In genomic region chr17:77856551-77857305, GRCh38 we compare ENCODE assay signal across 16 cellular contexts.
"Had no signal": no experiment of that assay in that cellular context is flagged by ENCODE, and none has a peak within 500 bp of the region (broad histone marks: within the 10 kb centered on the region; RNA-seq: fewer than 3 reads in every experiment).

No MANE protein-coding gene starts in this region.

- H3K27me3 ChIP-seq: pancreas, thyroid gland, uterus had no signal

- H3K9me3 ChIP-seq: pancreas, thyroid gland, uterus had no signal

- H3K4me1 Mint-ChIP-seq: neural crest cell had no signal

- DNase-seq: activated CD4-positive, alpha-beta T cell treated with anti-CD3 and anti-CD28 coated beads for 48 hours; brain microvascular endothelial cell; effector memory CD4-positive, alpha-beta T cell; left cardiac atrium; mesendoderm; pancreas; thyroid gland; uterus had no signal

- H3K27me3 Mint-ChIP-seq: activated CD8-positive, alpha-beta T cell treated with anti-CD3 and anti-CD28 coated beads for 36 hours had no signal

- ATAC-seq: left cardiac atrium; pancreas; SK-N-SH treated with all-trans-retinoic acid at 6 μM for 48 hours; stimulated activated effector memory CD8-positive, alpha-beta T cell treated with anti-CD3 and anti-CD28 coated beads, Interleukin-12 subunit alpha, Interleukin-12 subunit beta, amount 100 ng/mL, for 72 hours; WTC11 had no signal

- H3K9me3 Mint-ChIP-seq: activated CD8-positive, alpha-beta T cell treated with anti-CD3 and anti-CD28 coated beads for 36 hours; immature natural killer cell had no signal

- H3K36me3 Mint-ChIP-seq: stimulated activated effector memory CD8-positive, alpha-beta T cell treated with anti-CD3 and anti-CD28 coated beads, Interleukin-12 subunit alpha, Interleukin-12 subunit beta, amount 100 ng/mL, for 72 hours; WTC11 had no signal

- H3K27ac Mint-ChIP-seq: activated CD8-positive, alpha-beta T cell treated with anti-CD3 and anti-CD28 coated beads for 36 hours; activated T-helper 1 cell treated with anti-CD3 and anti-CD28 coated beads, Interleukin-12 subunit alpha, Interleukin-12 subunit beta, Interleukin-2, Interleukin-4 antibody, amounts not matched to agents 30 ng/mL and 10 ng/mL and 1 ng/mL, durations not matched to agents 14 hours and 24 hours and 36 hours; stimulated activated effector memory CD8-positive, alpha-beta T cell treated with anti-CD3 and anti-CD28 coated beads, Interleukin-12 subunit alpha, Interleukin-12 subunit beta, amount 100 ng/mL, for 72 hours; WTC11 had no signal

- H3K36me3 ChIP-seq: brain microvascular endothelial cell, pancreas, thyroid gland, uterus had no signal

- H3K4me3 Mint-ChIP-seq: activated CD8-positive, alpha-beta T cell treated with anti-CD3 and anti-CD28 coated beads for 36 hours; activated T-helper 1 cell treated with anti-CD3 and anti-CD28 coated beads, Interleukin-12 subunit alpha, Interleukin-12 subunit beta, Interleukin-2, Interleukin-4 antibody, amounts not matched to agents 30 ng/mL and 10 ng/mL and 1 ng/mL, durations not matched to agents 14 hours and 24 hours and 36 hours; immature natural killer cell; neural crest cell; stimulated activated effector memory CD8-positive, alpha-beta T cell treated with anti-CD3 and anti-CD28 coated beads, Interleukin-12 subunit alpha, Interleukin-12 subunit beta, amount 100 ng/mL, for 72 hours; WTC11 had no signal

- H3K27ac ChIP-seq: brain microvascular endothelial cell, epithelial cell of prostate, pancreas, thyroid gland, uterus had no signal

- H3K4me3 ChIP-seq: pancreas, thyroid gland, uterus had no signal

- H3K4me1 ChIP-seq: pancreas, thyroid gland, uterus had no signal
